In genomic region chr17:29586676-29587469, GRCh38 we compare ENCODE assay signal across 11 cellular contexts. TPM values are rescaled to one million over a fixed set of nuclear protein-coding genes. Genes with fewer than 3 reads are reported as not detected.
A peak's percentile ranks its signal among the peaks of the same experiment; 100 is the strongest.
DNase-seq lines count a peak whose midpoint lies in the region; ATAC-seq, FAIRE-seq and TF ChIP-seq lines count a peak whose summit lies in the region.
"Had no signal": no experiment of that assay in that cellular context is flagged by ENCODE, and none has a peak within 500 bp of the region (broad histone marks: within the 10 kb centered on the region; RNA-seq: fewer than 3 reads in every experiment).

No MANE protein-coding gene starts in this region.

- H3K36me3 Mint-ChIP-seq in activated naive CD4-positive, alpha-beta T cell treated with anti-CD3 and anti-CD28 coated beads for 36 hours (ENCODE audit: low read depth) = peaks cover 8% of the 10 kb centered on the region
- H3K36me3 Mint-ChIP-seq in activated T-helper 2 cell treated with anti-CD3 and anti-CD28 coated beads, Interferon-gamma antibody, Interleukin-2, Interleukin-4, amounts not matched to agents 10 μg/mL and 5 μg/mL and 100 μg/mL, durations not matched to agents 14 hours and 24 hours and 36 hours (ENCODE audit: low read depth) = peaks cover 18% of the 10 kb centered on the region

- intact Hi-C loops in activated naive CD4-positive, alpha-beta T cell treated with anti-CD3 and anti-CD28 coated beads for 36 hours (cut with micrococcal nuclease) = no loop called here
- intact Hi-C loops in activated T-helper 2 cell treated with anti-CD3 and anti-CD28 coated beads, Interferon-gamma antibody, Interleukin-2, Interleukin-4, amounts not matched to agents 10 μg/mL and 5 μg/mL and 100 μg/mL, durations not matched to agents 14 hours and 24 hours and 36 hours (cut with micrococcal nuclease) = loop anchor here (10.0 kb wide), 1 partner anchor 862 kb away; the partner anchor contains the start of genes NEK8 and TLCD1
- intact Hi-C loops in upper lobe of right lung (cut with DNase I) = no loop called here

- WGBS in small intestine, 3 donors = 80 to 81% (median 81%) methylated on average over 9 of the region's 9 CpGs

- H3K4me3 ChIP-seq in upper lobe of right lung = peak overlapping the region; percentile 43
- no peak overlapping the region for H3K4me3 ChIP-seq in small intestine (ENCODE audit: low read depth in 1 of 2, low read length in 2 of 2)

- peaks cover 58% of the 10 kb centered on the region for H3K4me1 Mint-ChIP-seq in activated naive CD4-positive, alpha-beta T cell treated with anti-CD3 and anti-CD28 coated beads for 36 hours (ENCODE audit: low read depth)
- H3K4me1 Mint-ChIP-seq in activated T-helper 2 cell treated with anti-CD3 and anti-CD28 coated beads, Interferon-gamma antibody, Interleukin-2, Interleukin-4, amounts not matched to agents 10 μg/mL and 5 μg/mL and 100 μg/mL, durations not matched to agents 14 hours and 24 hours and 36 hours (ENCODE audit: low read depth) = peaks cover 46% of the 10 kb centered on the region

- ATAC-seq in upper lobe of right lung = no peak

- no peak for FAIRE-seq in small intestine (lab: Jason Lieb, UNC)

- peak overlapping the region; percentile 77 for H3K27ac Mint-ChIP-seq in activated naive CD4-positive, alpha-beta T cell treated with anti-CD3 and anti-CD28 coated beads for 36 hours
- peak overlapping the region; percentile 32 for H3K27ac Mint-ChIP-seq in activated T-helper 2 cell treated with anti-CD3 and anti-CD28 coated beads, Interferon-gamma antibody, Interleukin-2, Interleukin-4, amounts not matched to agents 10 μg/mL and 5 μg/mL and 100 μg/mL, durations not matched to agents 14 hours and 24 hours and 36 hours

- CTCF ChIA-PET in activated naive CD4-positive, alpha-beta T cell treated with anti-CD3 and anti-CD28 coated beads for 36 hours (lab: Charles Lee) = interaction anchor here (0.5 to 3.3 kb wide), 6 partner anchors 13 to 412 kb away, joined by 3 to 16 read pairs (median 6); no protein-coding TSS in a partner anchor

- no peaks in the 10 kb centered on the region for H3K9me3 Mint-ChIP-seq in activated naive CD4-positive, alpha-beta T cell treated with anti-CD3 and anti-CD28 coated beads for 36 hours
- no peaks in the 10 kb centered on the region for H3K9me3 Mint-ChIP-seq in activated T-helper 2 cell treated with anti-CD3 and anti-CD28 coated beads, Interferon-gamma antibody, Interleukin-2, Interleukin-4, amounts not matched to agents 10 μg/mL and 5 μg/mL and 100 μg/mL, durations not matched to agents 14 hours and 24 hours and 36 hours

- no peaks in the 10 kb centered on the region for H3K27me3 Mint-ChIP-seq in activated naive CD4-positive, alpha-beta T cell treated with anti-CD3 and anti-CD28 coated beads for 36 hours (ENCODE audit: low read depth)
- no peaks in the 10 kb centered on the region for H3K27me3 Mint-ChIP-seq in activated T-helper 2 cell treated with anti-CD3 and anti-CD28 coated beads, Interferon-gamma antibody, Interleukin-2, Interleukin-4, amounts not matched to agents 10 μg/mL and 5 μg/mL and 100 μg/mL, durations not matched to agents 14 hours and 24 hours and 36 hours (ENCODE audit: low read depth)

- H3K4me1 ChIP-seq in upper lobe of right lung (peaks cover 49% of the 10 kb centered on the region), small intestine (ENCODE audit: control insufficient read depth in 2 of 2, insufficient read depth in 1 of 2, low read depth in 1 of 2, low read length in 1 of 2) (peaks cover 2 to 9% of the 10 kb centered on the region in 2 donors)

- TF ChIP-seq CTCF in upper lobe of right lung (IDR thresholded peaks at IDR 0.05) = no peak

- H3K36me3 ChIP-seq in upper lobe of right lung (peaks cover 8% of the 10 kb centered on the region), small intestine (ENCODE audit: control insufficient read depth in 2 of 2, insufficient read depth in 2 of 2, low read length in 2 of 2) (peaks cover 0 to 5% of the 10 kb centered on the region in 2 donors)

- H3K9me3 ChIP-seq in upper lobe of right lung = no peaks in the 10 kb centered on the region
- no peaks in the 10 kb centered on the region for H3K9me3 ChIP-seq in small intestine (ENCODE audit: control insufficient read depth, low read depth)

- H3K27ac ChIP-seq in layer of hippocampus (ENCODE audit: low read depth, low read length) = peak overlapping the region; percentile 85
- H3K27ac ChIP-seq in upper lobe of right lung = peak overlapping the region; percentile 73
- H3K27ac ChIP-seq in small intestine (ENCODE audit: low read depth in 1 of 2, low read length in 1 of 2) = peak overlapping the region in 1 of 2 donors; percentile 7
- H3K27ac ChIP-seq: SK-N-MC had no signal

- no peak for DNase-seq in activated naive CD4-positive, alpha-beta T cell treated with anti-CD3 and anti-CD28 coated beads for 36 hours
- DNase-seq in activated naive CD4-positive, alpha-beta T cell (lab: John Stamatoyannopoulos, UW) = no peak
- no peak for DNase-seq in activated T-helper 2 cell treated with anti-CD3 and anti-CD28 coated beads, Interferon-gamma antibody, Interleukin-2, Interleukin-4, amounts not matched to agents 10 μg/mL and 5 μg/mL and 100 μg/mL, durations not matched to agents 14 hours and 24 hours and 36 hours (ENCODE audit: low spot score)
- no peak for DNase-seq in upper lobe of right lung
- no peak for DNase-seq in small intestine
- no peak for DNase-seq in stimulated activated naive CD4-positive, alpha-beta T cell treated with Interleukin-2 at 50 U/mL for 16 hours (lab: John Stamatoyannopoulos, UW)
- no peak for DNase-seq in SW 1271 (lab: John Stamatoyannopoulos, UW)
- DNase-seq: COR-L47, NCI-H1105 had no signal

- H3K4me3 Mint-ChIP-seq in activated naive CD4-positive, alpha-beta T cell treated with anti-CD3 and anti-CD28 coated beads for 36 hours = peak overlapping the region; percentile 93
- peak overlapping the region; percentile 86 for H3K4me3 Mint-ChIP-seq in activated T-helper 2 cell treated with anti-CD3 and anti-CD28 coated beads, Interferon-gamma antibody, Interleukin-2, Interleukin-4, amounts not matched to agents 10 μg/mL and 5 μg/mL and 100 μg/mL, durations not matched to agents 14 hours and 24 hours and 36 hours (ENCODE audit: low read depth)

- H3K27me3 ChIP-seq in layer of hippocampus (ENCODE audit: control insufficient read depth, insufficient read depth, low read length) = no peaks in the 10 kb centered on the region
- H3K27me3 ChIP-seq in upper lobe of right lung = no peaks in the 10 kb centered on the region
- no peaks in the 10 kb centered on the region for H3K27me3 ChIP-seq in small intestine (ENCODE audit: control insufficient read depth in 2 of 2, insufficient read depth in 2 of 2, low read length in 2 of 2)

RNA-seq across cellular contexts. Expression of gene GIT1, which starts 2.6 kb away (rescaled TPM):
- total RNA-seq in activated naive CD4-positive, alpha-beta T cell treated with anti-CD3 and anti-CD28 coated beads for 36 hours = 10 to 100 TPM; 35.5 to 37.5 TPM
- 67.3 and 72.4 TPM in 2 replicates for total RNA-seq in activated T-helper 2 cell treated with anti-CD3 and anti-CD28 coated beads, Interferon-gamma antibody, Interleukin-2, Interleukin-4, amounts not matched to agents 10 μg/mL and 5 μg/mL and 100 μg/mL, durations not matched to agents 14 hours and 24 hours and 36 hours
- total RNA-seq in upper lobe of right lung = 64.8 TPM
- 10 to 100 TPM; 19.7 to 29.0 (median 21.9) TPM for polyA plus RNA-seq in small intestine

RNA-seq across cellular contexts. Expression of gene ANKRD13B, which starts 6.1 kb away (rescaled TPM):
- total RNA-seq in activated naive CD4-positive, alpha-beta T cell treated with anti-CD3 and anti-CD28 coated beads for 36 hours = 10 to 100 TPM; 14.1 to 14.6 TPM
- 34.1 and 41.6 TPM in 2 replicates for total RNA-seq in activated T-helper 2 cell treated with anti-CD3 and anti-CD28 coated beads, Interferon-gamma antibody, Interleukin-2, Interleukin-4, amounts not matched to agents 10 μg/mL and 5 μg/mL and 100 μg/mL, durations not matched to agents 14 hours and 24 hours and 36 hours
- total RNA-seq in upper lobe of right lung = 6.8 TPM
- polyA plus RNA-seq in small intestine = 1 to 10 TPM in 2 of 3 donors, not detected in 1; 3.0 to 4.0 TPM

RNA-seq across cellular contexts. Expression of gene TP53I13, which starts 18.4 kb away (rescaled TPM):
- total RNA-seq in activated naive CD4-positive, alpha-beta T cell treated with anti-CD3 and anti-CD28 coated beads for 36 hours = 10 to 100 TPM; 30.9 to 37.2 TPM
- 78.2 and 84.8 TPM in 2 replicates for total RNA-seq in activated T-helper 2 cell treated with anti-CD3 and anti-CD28 coated beads, Interferon-gamma antibody, Interleukin-2, Interleukin-4, amounts not matched to agents 10 μg/mL and 5 μg/mL and 100 μg/mL, durations not matched to agents 14 hours and 24 hours and 36 hours
- total RNA-seq in upper lobe of right lung = 51.9 TPM
- 100 to 1,000 TPM in 2 of 3 donors, 10 to 100 TPM in 1; 66.4 to 326 (median 304) TPM for polyA plus RNA-seq in small intestine

RNA-seq across cellular contexts. Expression of gene ABHD15, which starts 20.0 kb away (rescaled TPM):
- 1 to 10 TPM; 3.7 to 4.0 TPM for total RNA-seq in activated naive CD4-positive, alpha-beta T cell treated with anti-CD3 and anti-CD28 coated beads for 36 hours
- 19.5 and 20.2 TPM in 2 replicates for total RNA-seq in activated T-helper 2 cell treated with anti-CD3 and anti-CD28 coated beads, Interferon-gamma antibody, Interleukin-2, Interleukin-4, amounts not matched to agents 10 μg/mL and 5 μg/mL and 100 μg/mL, durations not matched to agents 14 hours and 24 hours and 36 hours
- 10.9 TPM for total RNA-seq in upper lobe of right lung
- polyA plus RNA-seq in small intestine = 1 to 10 TPM; 6.5 to 9.4 (median 8.7) TPM

RNA-seq across cellular contexts. Expression of gene CORO6, which starts 35.8 kb away (rescaled TPM):
- 10 to 100 TPM; 24.8 to 27.3 TPM for total RNA-seq in activated naive CD4-positive, alpha-beta T cell treated with anti-CD3 and anti-CD28 coated beads for 36 hours
- total RNA-seq in activated T-helper 2 cell treated with anti-CD3 and anti-CD28 coated beads, Interferon-gamma antibody, Interleukin-2, Interleukin-4, amounts not matched to agents 10 μg/mL and 5 μg/mL and 100 μg/mL, durations not matched to agents 14 hours and 24 hours and 36 hours = 3.1 and 3.8 TPM in 2 replicates
- total RNA-seq in upper lobe of right lung = 7.7 TPM
- 1 to 10 TPM in 2 of 3 donors, under 1 TPM in 1; 0.67 to 7.3 (median 1.4) TPM for polyA plus RNA-seq in small intestine
